ENCODE assay signal across 15 cellular contexts in the genomic region with DNA sequence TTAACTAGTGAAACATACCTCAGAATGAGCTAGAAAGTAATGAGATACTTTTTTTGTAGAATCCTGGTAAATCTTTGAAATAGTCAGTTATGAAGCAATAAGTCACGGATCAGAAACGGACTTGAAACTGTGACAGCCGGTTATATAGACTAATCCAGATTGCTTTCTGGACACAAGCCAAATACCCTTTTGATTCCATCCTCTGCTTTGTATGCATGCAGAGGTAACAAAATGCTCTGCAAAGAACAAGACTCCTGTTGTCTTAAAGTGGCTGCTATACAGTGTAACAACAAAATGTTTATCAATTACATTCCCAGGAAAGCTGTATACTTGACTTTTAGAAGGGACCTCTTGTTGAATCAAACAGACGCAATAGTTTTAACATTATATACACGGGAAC.
DNase-seq lines count a peak whose midpoint lies in the region; ATAC-seq and TF ChIP-seq lines count a peak whose summit lies in the region.
"Had no signal": no experiment of that assay in that cellular context is flagged by ENCODE, and none has a peak within 500 bp of the region (broad histone marks: within the 10 kb centered on the region; RNA-seq: fewer than 3 reads in every experiment).

No MANE protein-coding gene starts in this region.

- H3K9me3 ChIP-seq in left ventricle myocardium inferior (replicated peaks) (no peaks in the 10 kb centered on the region), gastroesophageal sphincter (no peaks in the 10 kb centered on the region), upper lobe of right lung (no peaks in the 10 kb centered on the region)
- H3K9me3 ChIP-seq: breast epithelium, stomach had no signal

- no peak overlapping the region for H3K4me3 Mint-ChIP-seq in immature natural killer cell
- H3K4me3 Mint-ChIP-seq in T-cell, result no peak overlapping the region
- H3K4me3 Mint-ChIP-seq: activated CD4-positive, alpha-beta T cell treated with anti-CD3 and anti-CD28 coated beads, Interleukin-2, amount 10 ng/mL, durations not matched to agents 24 days and 14 days; activated naive CD8-positive, alpha-beta T cell treated with anti-CD3 and anti-CD28 coated beads, Interleukin-2, amount 10 ng/mL, durations not matched to agents 7 days and 5 days had no signal

- intact Hi-C loops in left ventricle myocardium inferior (cut with micrococcal nuclease), result no loop called here
- intact Hi-C loops in left ventricle myocardium superior (cut with micrococcal nuclease), result no loop called here
- intact Hi-C loops in upper lobe of right lung (cut with DNase I), result no loop called here

- CTCF ChIA-PET in T-cell (lab: Charles Lee), result no interaction called here

- TF ChIP-seq EP300 in gastroesophageal sphincter (IDR thresholded peaks at IDR 0.05), result no peak

- no peak overlapping the region for H3K27ac Mint-ChIP-seq in immature natural killer cell
- no peak overlapping the region for H3K27ac Mint-ChIP-seq in T-cell
- H3K27ac Mint-ChIP-seq: activated CD4-positive, alpha-beta T cell treated with anti-CD3 and anti-CD28 coated beads, Interleukin-2, amount 10 ng/mL, durations not matched to agents 24 days and 14 days; activated naive CD8-positive, alpha-beta T cell treated with anti-CD3 and anti-CD28 coated beads, Interleukin-2, amount 10 ng/mL, durations not matched to agents 7 days and 5 days had no signal

- no peak for TF ChIP-seq POLR2A in gastroesophageal sphincter (IDR thresholded peaks at IDR 0.05)

- H3K4me3 ChIP-seq in left ventricle myocardium inferior (no peak overlapping the region), gastroesophageal sphincter (no peak overlapping the region), upper lobe of right lung (no peak overlapping the region)
- H3K4me3 ChIP-seq: stomach had no signal

- WGBS in gastroesophageal sphincter (ENCODE audit: low coverage in 1 of 2), 2 donors, result 69 to 77% methylated on average over 5 of the region's 5 CpGs

- no peak for ATAC-seq in left ventricle myocardium superior
- no peak for ATAC-seq in gastroesophageal sphincter
- no peak for ATAC-seq in upper lobe of right lung
- no peak for ATAC-seq in GM21447 (IDR thresholded peaks at IDR 0.05; ENCODE audit: unreplicated experiment)
- no peak for ATAC-seq in T-cell (replicated peaks in 1 of 4)

- H3K27ac ChIP-seq in left ventricle myocardium inferior (replicated peaks), result peak overlapping the region; percentile 89
- H3K27ac ChIP-seq in gastroesophageal sphincter, result peak overlapping the region in 3 of 4 donors; percentile 31 to 95 (median 89)
- peak overlapping the region; percentile 49 for H3K27ac ChIP-seq in upper lobe of right lung

- H3K4me1 ChIP-seq in left ventricle myocardium inferior, result peaks cover 72% of the 10 kb centered on the region
- H3K4me1 ChIP-seq in gastroesophageal sphincter, result peaks cover 0 to 41% (median 7%) of the 10 kb centered on the region in 3 donors
- H3K4me1 ChIP-seq in upper lobe of right lung, result peaks cover 50% of the 10 kb centered on the region
- H3K4me1 ChIP-seq: breast epithelium had no signal

- H3K9me3 Mint-ChIP-seq in immature natural killer cell, result peaks cover 0 to 10% (median 2%) of the 10 kb centered on the region in 6 donors
- H3K9me3 Mint-ChIP-seq in T-cell, result no peaks in the 10 kb centered on the region
- H3K9me3 Mint-ChIP-seq: activated CD4-positive, alpha-beta T cell treated with anti-CD3 and anti-CD28 coated beads, Interleukin-2, amount 10 ng/mL, durations not matched to agents 24 days and 14 days; activated naive CD8-positive, alpha-beta T cell treated with anti-CD3 and anti-CD28 coated beads, Interleukin-2, amount 10 ng/mL, durations not matched to agents 7 days and 5 days had no signal

- DNase-seq in left ventricle myocardium inferior (no peak), left ventricle myocardium superior (no peak), NCI-H345 (lab: John Stamatoyannopoulos, UW) (peak; percentile 73), upper lobe of right lung (no peak), immature natural killer cell (no peak), T-cell (no peak)
- DNase-seq: activated CD4-positive, alpha-beta T cell treated with anti-CD3 and anti-CD28 coated beads, Interleukin-2, amount 10 ng/mL, durations not matched to agents 24 days and 14 days; activated naive CD8-positive, alpha-beta T cell treated with anti-CD3 and anti-CD28 coated beads, Interleukin-2, amount 10 ng/mL, durations not matched to agents 7 days and 5 days; activated T-cell treated with anti-CD3 and anti-CD28 coated beads for 4 hours; NCI-H187 treated with DMSO at 0.1 percent for 48 hours; SIG-M5; stomach had no signal

- H3K27me3 Mint-ChIP-seq in immature natural killer cell (ENCODE audit: low read depth in 3 of 3), result peaks cover 3 to 10% (median 6%) of the 10 kb centered on the region in 3 donors
- H3K27me3 Mint-ChIP-seq in T-cell, result peaks cover 48 to 53% of the 10 kb centered on the region in 2 donors

- H3K4me1 Mint-ChIP-seq in immature natural killer cell (no peaks in the 10 kb centered on the region), T-cell (peaks cover 0 to 8% (median 4%) of the 10 kb centered on the region in 3 donors)

- H3K36me3 Mint-ChIP-seq in immature natural killer cell (peaks cover 0 to 3% (median 0%) of the 10 kb centered on the region in 3 donors), T-cell (no peaks in the 10 kb centered on the region)
- H3K36me3 Mint-ChIP-seq: activated naive CD8-positive, alpha-beta T cell treated with anti-CD3 and anti-CD28 coated beads, Interleukin-2, amount 10 ng/mL, durations not matched to agents 7 days and 5 days had no signal

- H3K27me3 ChIP-seq in left ventricle myocardium inferior (ENCODE audit: low read depth), result no peaks in the 10 kb centered on the region
- H3K27me3 ChIP-seq in gastroesophageal sphincter, result no peaks in the 10 kb centered on the region
- no peaks in the 10 kb centered on the region for H3K27me3 ChIP-seq in upper lobe of right lung
- H3K27me3 ChIP-seq: breast epithelium, stomach had no signal

- POLR2A ChIA-PET in T-cell (lab: Charles Lee), result no interaction called here

- H3K36me3 ChIP-seq in left ventricle myocardium inferior (no peaks in the 10 kb centered on the region), gastroesophageal sphincter (peaks cover 0 to 3% of the 10 kb centered on the region in 2 donors), upper lobe of right lung (no peaks in the 10 kb centered on the region)
- H3K36me3 ChIP-seq: breast epithelium, stomach had no signal

- TF ChIP-seq CTCF in left ventricle myocardium inferior (IDR thresholded peaks at IDR 0.05; ENCODE audit: borderline replicate concordance), result no peak
- no peak for TF ChIP-seq CTCF in gastroesophageal sphincter (IDR thresholded peaks at IDR 0.05)
- TF ChIP-seq CTCF in upper lobe of right lung (IDR thresholded peaks at IDR 0.05), result no peak
